14 cellular contexts compared by ENCODE assay signal in the genomic region with DNA sequence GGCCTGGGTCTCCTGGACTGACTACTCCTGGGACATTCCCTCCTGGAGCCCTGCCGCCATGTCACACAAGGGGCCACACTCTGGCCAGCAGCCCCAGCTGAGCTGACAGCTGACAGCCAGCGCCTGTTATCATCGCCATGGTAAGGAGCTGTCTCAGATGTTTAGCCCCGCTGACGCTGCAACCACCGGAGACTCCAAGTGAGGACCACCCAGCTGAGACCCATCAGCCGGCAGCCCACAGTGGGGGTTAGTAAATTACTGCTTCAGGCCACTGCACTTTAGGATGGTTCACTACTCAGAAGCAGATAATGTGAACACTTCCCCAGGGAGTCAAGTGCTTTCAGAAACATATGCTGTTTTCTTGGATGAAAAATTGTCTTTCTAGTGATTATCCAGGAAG. TPM values are rescaled to one million over a fixed set of nuclear protein-coding genes. Genes with fewer than 3 reads are reported as not detected.
A peak's percentile ranks its signal among the peaks of the same experiment; 100 is the strongest.
DNase-seq lines count a peak whose midpoint lies in the region; ATAC-seq and TF ChIP-seq lines count a peak whose summit lies in the region.
"Had no signal": no experiment of that assay in that cellular context is flagged by ENCODE, and none has a peak within 500 bp of the region (broad histone marks: within the 10 kb centered on the region; RNA-seq: fewer than 3 reads in every experiment).

No MANE protein-coding gene starts in this region.

- H3K36me3 ChIP-seq in BLaER1 treated with 17β-estradiol and CSF1 and Interleukin-3, amounts not matched to agents 10 nM and 100 nM = no peaks in the 10 kb centered on the region
- no peaks in the 10 kb centered on the region for H3K36me3 ChIP-seq in SJCRH30
- H3K36me3 ChIP-seq in osteoblast (ENCODE audit: insufficient read depth, low read length) = no peaks in the 10 kb centered on the region

- no peaks in the 10 kb centered on the region for H3K36me3 Mint-ChIP-seq in activated naive CD4-positive, alpha-beta T cell treated with anti-CD3 and anti-CD28 coated beads, Interleukin-2, amount 50 U/mL, for 72 hours
- no peaks in the 10 kb centered on the region for H3K36me3 Mint-ChIP-seq in activated CD4-positive, alpha-beta memory T cell treated with anti-CD3 and anti-CD28 coated beads for 36 hours

- ATAC-seq in Right ventricle myocardium superior (ENCODE audit: poor library complexity) = peak; percentile 24
- ATAC-seq in GM21825 (IDR thresholded peaks at IDR 0.05; ENCODE audit: unreplicated experiment) = no peak
- ATAC-seq in activated naive CD4-positive, alpha-beta T cell treated with anti-CD3 and anti-CD28 coated beads, Interleukin-2, amount 50 U/mL, for 72 hours = no peak
- no peak for ATAC-seq in HG02981 (IDR thresholded peaks at IDR 0.05; ENCODE audit: unreplicated experiment)
- ATAC-seq: activated T-helper 17 cell treated with anti-CD3 and anti-CD28 coated beads, Interleukin-2, amount 50 U/mL, for 72 hours; effector memory CD8-positive, alpha-beta T cell had no signal

- DNase-seq in SJCRH30 (peak; percentile 62 to 72), Right ventricle myocardium superior (no peak), osteoblast (ENCODE audit: insufficient read length, low spot score, missing footprints) (peak; percentile 15)
- DNase-seq in activated naive CD4-positive, alpha-beta T cell treated with anti-CD3 and anti-CD28 coated beads, Interleukin-2, amount 50 U/mL, for 72 hours (ENCODE audit: low spot score in 2 of 2) = no peak
- no peak for DNase-seq in activated CD4-positive, alpha-beta memory T cell treated with anti-CD3 and anti-CD28 coated beads for 36 hours
- DNase-seq: activated CD4-positive, alpha-beta T cell treated with anti-CD3 and anti-CD28 coated beads, Interleukin-2, amount 50 U/mL, for 48 hours; effector memory CD8-positive, alpha-beta T cell; head of caudate nucleus; KG1; NCI-H1436 treated with DMSO at 0.1 percent for 48 hours had no signal

- no peak overlapping the region for H3K27ac ChIP-seq in BLaER1 treated with 17β-estradiol and CSF1 and Interleukin-3, amounts not matched to agents 10 nM and 100 nM
- H3K27ac ChIP-seq in SJCRH30 = no peak overlapping the region
- H3K27ac ChIP-seq in osteoblast (ENCODE audit: low read depth, low read length) = peak overlapping the region; percentile 99

- H3K4me3 ChIP-seq in BLaER1 treated with 17β-estradiol and CSF1 and Interleukin-3, amounts not matched to agents 10 nM and 100 nM = no peak overlapping the region
- H3K4me3 ChIP-seq in SJCRH30 = peak overlapping the region; percentile 12
- no peak overlapping the region for H3K4me3 ChIP-seq in osteoblast (ENCODE audit: insufficient read depth, low read length)

- no peaks in the 10 kb centered on the region for H3K9me3 Mint-ChIP-seq in activated naive CD4-positive, alpha-beta T cell treated with anti-CD3 and anti-CD28 coated beads, Interleukin-2, amount 50 U/mL, for 72 hours
- H3K9me3 Mint-ChIP-seq in activated CD4-positive, alpha-beta memory T cell treated with anti-CD3 and anti-CD28 coated beads for 36 hours = no peaks in the 10 kb centered on the region
- H3K9me3 Mint-ChIP-seq: activated T-helper 17 cell treated with anti-CD3 and anti-CD28 coated beads, Interleukin-2, amount 50 U/mL, for 72 hours; effector memory CD8-positive, alpha-beta T cell had no signal

- H3K4me3 Mint-ChIP-seq in activated CD4-positive, alpha-beta memory T cell treated with anti-CD3 and anti-CD28 coated beads for 36 hours = no peak overlapping the region
- H3K4me3 Mint-ChIP-seq: activated T-helper 17 cell treated with anti-CD3 and anti-CD28 coated beads, Interleukin-2, amount 50 U/mL, for 72 hours; effector memory CD8-positive, alpha-beta T cell had no signal

- H3K9ac ChIP-seq in BLaER1 treated with 17β-estradiol and CSF1 and Interleukin-3, amounts not matched to agents 10 nM and 100 nM = 0 out of 22 replicates have a peak overlapping the region, but pooled peaks of 1 of the 11 experiments have one; percentile 4

- H3K4me1 Mint-ChIP-seq in activated CD4-positive, alpha-beta memory T cell treated with anti-CD3 and anti-CD28 coated beads for 36 hours (ENCODE audit: low read depth) = peaks cover 5% of the 10 kb centered on the region

- H2AFZ ChIP-seq in osteoblast (ENCODE audit: low read length) = no peak overlapping the region

- H3K27me3 Mint-ChIP-seq in activated CD4-positive, alpha-beta memory T cell treated with anti-CD3 and anti-CD28 coated beads for 36 hours = no peaks in the 10 kb centered on the region
- H3K27me3 Mint-ChIP-seq: activated T-helper 17 cell treated with anti-CD3 and anti-CD28 coated beads, Interleukin-2, amount 50 U/mL, for 72 hours; effector memory CD8-positive, alpha-beta T cell had no signal

- H3K27me3 ChIP-seq in BLaER1 treated with 17β-estradiol and CSF1 and Interleukin-3, amounts not matched to agents 10 nM and 100 nM = no peaks in the 10 kb centered on the region
- H3K27me3 ChIP-seq in SJCRH30 = no peaks in the 10 kb centered on the region
- H3K27me3 ChIP-seq in osteoblast (ENCODE audit: insufficient read depth, low read length) = no peaks in the 10 kb centered on the region

- no peaks in the 10 kb centered on the region for H4K20me1 ChIP-seq in BLaER1 treated with 17β-estradiol and CSF1 and Interleukin-3, amounts not matched to agents 10 nM and 100 nM
- H4K20me1 ChIP-seq in osteoblast (ENCODE audit: insufficient read depth, low read length) = no peaks in the 10 kb centered on the region

- TF ChIP-seq CTCF in osteoblast (IDR thresholded peaks at IDR 0.05; ENCODE audit: extremely low read depth, low read depth, low read length) = no peak

- H3K4me2 ChIP-seq in BLaER1 treated with 17β-estradiol and CSF1 and Interleukin-3, amounts not matched to agents 10 nM and 100 nM = peak overlapping the region in 9 of 11 experiments; percentile 33 to 77 (median 68); a peak in 17 of 22 replicates
- H3K4me2 ChIP-seq in osteoblast (ENCODE audit: insufficient read depth, low read length) = peak overlapping the region; percentile 22

- POLR2A ChIA-PET in activated CD4-positive, alpha-beta memory T cell treated with anti-CD3 and anti-CD28 coated beads for 36 hours (lab: Charles Lee) = no interaction called here

- H3K79me2 ChIP-seq in osteoblast (ENCODE audit: insufficient read depth, low read length) = no peaks in the 10 kb centered on the region

- no peak overlapping the region for H3K27ac Mint-ChIP-seq in activated naive CD4-positive, alpha-beta T cell treated with anti-CD3 and anti-CD28 coated beads, Interleukin-2, amount 50 U/mL, for 72 hours
- H3K27ac Mint-ChIP-seq in activated CD4-positive, alpha-beta memory T cell treated with anti-CD3 and anti-CD28 coated beads for 36 hours = no peak overlapping the region
- H3K27ac Mint-ChIP-seq: activated T-helper 17 cell treated with anti-CD3 and anti-CD28 coated beads, Interleukin-2, amount 50 U/mL, for 72 hours; effector memory CD8-positive, alpha-beta T cell had no signal

- CTCF ChIA-PET in activated CD4-positive, alpha-beta memory T cell treated with anti-CD3 and anti-CD28 coated beads for 36 hours (lab: Charles Lee) = interaction anchor here (0.6 to 3.2 kb wide), 7 partner anchors 10 to 28 kb away, joined by 3 to 18 read pairs (median 4); a partner anchor contains a TSS

- H3K9me3 ChIP-seq in BLaER1 treated with 17β-estradiol and CSF1 and Interleukin-3, amounts not matched to agents 10 nM and 100 nM (replicated peaks in 1 of 11) = no peaks in the 10 kb centered on the region
- no peaks in the 10 kb centered on the region for H3K9me3 ChIP-seq in SJCRH30 (replicated peaks)
- no peaks in the 10 kb centered on the region for H3K9me3 ChIP-seq in osteoblast (ENCODE audit: low read depth, low read length)

- intact Hi-C loops in Right ventricle myocardium superior (cut with DNase I) = no loop called here
- intact Hi-C loops in activated CD4-positive, alpha-beta memory T cell treated with anti-CD3 and anti-CD28 coated beads for 36 hours (cut with micrococcal nuclease) = no loop called here

- peaks cover 6 to 51% (median 48%) of the 10 kb centered on the region in 10 experiments for H3K4me1 ChIP-seq in BLaER1 treated with 17β-estradiol and CSF1 and Interleukin-3, amounts not matched to agents 10 nM and 100 nM
- H3K4me1 ChIP-seq in SJCRH30 (peaks cover 18% of the 10 kb centered on the region), osteoblast (ENCODE audit: insufficient read depth, low read length) (peaks cover 32% of the 10 kb centered on the region)

RNA-seq across cellular contexts. Expression of a gene that starts 14.6 kb away (rescaled TPM):
- total RNA-seq in SJCRH30 (2014; rRNA removed; shearing (Covaris generic)) = 5.4 and 5.8 TPM in 2 replicates
- total RNA-seq in Right ventricle myocardium superior (2.0 TPM), osteoblast (112 and 142 TPM in 2 replicates)
- total RNA-seq in activated naive CD4-positive, alpha-beta T cell treated with anti-CD3 and anti-CD28 coated beads, Interleukin-2, amount 50 U/mL, for 72 hours = 10 to 100 TPM in 1 of 2 donors, 1 to 10 TPM in 1; 7.1 to 11.9 TPM
- total RNA-seq in activated CD4-positive, alpha-beta memory T cell treated with anti-CD3 and anti-CD28 coated beads for 36 hours = 10 to 100 TPM in 1 of 2 experiments, 1 to 10 TPM in 1; 9.9 to 11.4 TPM

RNA-seq across cellular contexts. Expression of a gene that starts 16.1 kb away (rescaled TPM):
- total RNA-seq in SJCRH30 (2014; rRNA removed; shearing (Covaris generic)) = 69.3 and 70.0 TPM in 2 replicates
- total RNA-seq in Right ventricle myocardium superior = 31.9 TPM
- 79.6 and 82.2 TPM in 2 replicates for total RNA-seq in osteoblast
- total RNA-seq in activated naive CD4-positive, alpha-beta T cell treated with anti-CD3 and anti-CD28 coated beads, Interleukin-2, amount 50 U/mL, for 72 hours = 10 to 100 TPM; 17.2 to 31.2 TPM
- total RNA-seq in activated CD4-positive, alpha-beta memory T cell treated with anti-CD3 and anti-CD28 coated beads for 36 hours = 10 to 100 TPM; 40.1 to 42.1 TPM

Comparison
In these comparisons a context has a peak if more than half of its experiments do, and no peak if none do; other contexts are left out.
1. DNase-seq: peak in SJCRH30 (2 of 2) and osteoblast (single experiment); none in Right ventricle myocardium superior (single experiment), activated naive CD4-positive, alpha-beta T cell treated with anti-CD3 and anti-CD28 coated beads, Interleukin-2, amount 50 U/mL, for 72 hours (0 of 2) and activated CD4-positive, alpha-beta memory T cell treated with anti-CD3 and anti-CD28 coated beads for 36 hours (single experiment).